Comparison of ENCODE assay signal across 13 cellular contexts in genomic region chr4:113057891-113058290, GRCh38. TPM values are rescaled to one million over a fixed set of nuclear protein-coding genes. Genes with fewer than 3 reads are reported as not detected.
A peak's percentile ranks its signal among the peaks of the same experiment; 100 is the strongest.
DNase-seq lines count a peak whose midpoint lies in the region; ATAC-seq and TF ChIP-seq lines count a peak whose summit lies in the region.
"Had no signal": no experiment of that assay in that cellular context is flagged by ENCODE, and none has a peak within 500 bp of the region (broad histone marks: within the 10 kb centered on the region; RNA-seq: fewer than 3 reads in every experiment).

No MANE protein-coding gene starts in this region.

- no peaks in the 10 kb centered on the region for H3K9me3 Mint-ChIP-seq in Calu3 (ENCODE audit: low read depth, unreplicated experiment)
- H3K9me3 Mint-ChIP-seq: activated naive CD4-positive, alpha-beta T cell treated with anti-CD3 and anti-CD28 coated beads for 36 hours; stimulated activated naive CD8-positive, alpha-beta T cell treated with anti-CD3 and anti-CD28 coated beads, Interleukin-15, amount 100 ng/mL, for 72 hours had no signal

- no peak overlapping the region for H3K27ac Mint-ChIP-seq in Calu3 (ENCODE audit: unreplicated experiment)
- H3K27ac Mint-ChIP-seq: activated CD8-positive, alpha-beta memory T cell treated with anti-CD3 and anti-CD28 coated beads, Interleukin-2, amount 10 ng/mL, durations not matched to agents 7 days and 5 days; activated naive CD4-positive, alpha-beta T cell treated with anti-CD3 and anti-CD28 coated beads for 36 hours; stimulated activated naive CD8-positive, alpha-beta T cell treated with anti-CD3 and anti-CD28 coated beads, Interleukin-15, amount 100 ng/mL, for 72 hours had no signal

- no TSS peak for BruUV-seq in Calu3 (replicated peaks; lab: Mats Ljungman, UMichigan)

- 0 out of 3 replicates have a peak, but pooled peaks have one; percentile 43 for ATAC-seq in SK-N-SH treated with all-trans-retinoic acid at 6 μM for 48 hours
- no peak for ATAC-seq in sciatic nerve
- ATAC-seq: activated CD8-positive, alpha-beta memory T cell treated with anti-CD3 and anti-CD28 coated beads, Interleukin-2, amount 10 ng/mL, durations not matched to agents 7 days and 5 days; esophagus mucosa; stimulated activated naive CD8-positive, alpha-beta T cell treated with anti-CD3 and anti-CD28 coated beads, Interleukin-15, amount 100 ng/mL, for 72 hours had no signal

- no peak overlapping the region for H3K4me3 Mint-ChIP-seq in Calu3 (ENCODE audit: low read depth, unreplicated experiment)
- H3K4me3 Mint-ChIP-seq: activated CD8-positive, alpha-beta memory T cell treated with anti-CD3 and anti-CD28 coated beads, Interleukin-2, amount 10 ng/mL, durations not matched to agents 7 days and 5 days; activated naive CD4-positive, alpha-beta T cell treated with anti-CD3 and anti-CD28 coated beads for 36 hours; stimulated activated naive CD8-positive, alpha-beta T cell treated with anti-CD3 and anti-CD28 coated beads, Interleukin-15, amount 100 ng/mL, for 72 hours had no signal

- intact Hi-C loops in Calu3 (cut with micrococcal nuclease; ENCODE audit: unreplicated experiment) (no loop called here), sciatic nerve (cut with DNase I) (no loop called here)

- no peaks in the 10 kb centered on the region for H3K27me3 Mint-ChIP-seq in Calu3 (ENCODE audit: unreplicated experiment)
- H3K27me3 Mint-ChIP-seq: stimulated activated naive CD8-positive, alpha-beta T cell treated with anti-CD3 and anti-CD28 coated beads, Interleukin-15, amount 100 ng/mL, for 72 hours had no signal

- CTCF ChIA-PET in Calu3 (lab: Charles Lee) = no interaction called here

- TF ChIP-seq CTCF in Calu3 (IDR thresholded peaks at IDR 0.05; ENCODE audit: unreplicated experiment) = no peak

- no peaks in the 10 kb centered on the region for H3K36me3 Mint-ChIP-seq in Calu3 (ENCODE audit: insufficient read depth, unreplicated experiment)
- H3K36me3 Mint-ChIP-seq: activated CD8-positive, alpha-beta memory T cell treated with anti-CD3 and anti-CD28 coated beads, Interleukin-2, amount 10 ng/mL, durations not matched to agents 7 days and 5 days had no signal

- peak; percentile 22 for DNase-seq in Calu3
- DNase-seq in HT1080 (ENCODE audit: low read depth) = peak; percentile 88
- DNase-seq in iris pigment epithelial cell (ENCODE audit: low read depth) = peak; percentile 32
- no peak for DNase-seq in sciatic nerve (ENCODE audit: low spot score)
- DNase-seq in activated effector memory CD4-positive, alpha-beta T cell treated with anti-CD3 and anti-CD28 coated beads, Interleukin-2, amount 50 U/mL, for 16 hours = no peak
- no peak for DNase-seq in T-helper 2 cell
- DNase-seq in HK-2 (ENCODE audit: unreplicated experiment) = no peak
- DNase-seq: activated CD8-positive, alpha-beta memory T cell treated with anti-CD3 and anti-CD28 coated beads, Interleukin-2, amount 10 ng/mL, durations not matched to agents 7 days and 5 days; activated naive CD4-positive, alpha-beta T cell treated with anti-CD3 and anti-CD28 coated beads for 36 hours; NCI-H2171; stimulated activated naive CD8-positive, alpha-beta T cell treated with anti-CD3 and anti-CD28 coated beads, Interleukin-15, amount 100 ng/mL, for 72 hours had no signal

- no peaks in the 10 kb centered on the region for H3K4me1 Mint-ChIP-seq in Calu3 (ENCODE audit: low read depth, unreplicated experiment)
- H3K4me1 Mint-ChIP-seq: stimulated activated naive CD8-positive, alpha-beta T cell treated with anti-CD3 and anti-CD28 coated beads, Interleukin-15, amount 100 ng/mL, for 72 hours had no signal

TF ChIP-seq in SK-N-SH treated with all-trans-retinoic acid at 6 μM for 48 hours, 23 proteins besides CTCF, POLR2A, EP300 and RAD21:
- no peak for TF ChIP-seq ISL1 (CRISPR knock-in tag; IDR thresholded peaks at IDR 0.05)
- TF ChIP-seq, protein P1, sequence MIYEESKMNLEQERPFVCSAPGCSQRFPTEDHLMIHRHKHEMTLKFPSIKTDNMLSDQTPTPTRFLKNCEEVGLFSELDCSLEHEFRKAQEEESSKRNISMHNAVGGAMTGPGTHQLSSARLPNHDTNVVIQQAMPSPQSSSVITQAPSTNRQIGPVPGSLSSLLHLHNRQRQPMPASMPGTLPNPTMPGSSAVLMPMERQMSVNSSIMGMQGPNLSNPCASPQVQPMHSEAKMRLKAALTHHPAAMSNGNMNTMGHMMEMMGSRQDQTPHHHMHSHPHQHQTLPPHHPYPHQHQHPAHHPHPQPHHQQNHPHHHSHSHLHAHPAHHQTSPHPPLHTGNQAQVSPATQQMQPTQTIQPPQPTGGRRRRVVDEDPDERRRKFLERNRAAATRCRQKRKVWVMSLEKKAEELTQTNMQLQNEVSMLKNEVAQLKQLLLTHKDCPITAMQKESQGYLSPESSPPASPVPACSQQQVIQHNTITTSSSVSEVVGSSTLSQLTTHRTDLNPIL (CRISPR knock-in tag; IDR thresholded peaks at IDR 0.05; ENCODE audit: low read depth) = no peak
- TF ChIP-seq CSRNP3 (CRISPR knock-in tag; IDR thresholded peaks at IDR 0.05) = no peak
- TF ChIP-seq PPARA (CRISPR knock-in tag; IDR thresholded peaks at IDR 0.05; ENCODE audit: borderline replicate concordance) = no peak
- TF ChIP-seq ESRRG (CRISPR knock-in tag; IDR thresholded peaks at IDR 0.05) = no peak
- no peak for TF ChIP-seq SNAI2 (CRISPR knock-in tag; IDR thresholded peaks at IDR 0.05)
- TF ChIP-seq, protein P2, sequence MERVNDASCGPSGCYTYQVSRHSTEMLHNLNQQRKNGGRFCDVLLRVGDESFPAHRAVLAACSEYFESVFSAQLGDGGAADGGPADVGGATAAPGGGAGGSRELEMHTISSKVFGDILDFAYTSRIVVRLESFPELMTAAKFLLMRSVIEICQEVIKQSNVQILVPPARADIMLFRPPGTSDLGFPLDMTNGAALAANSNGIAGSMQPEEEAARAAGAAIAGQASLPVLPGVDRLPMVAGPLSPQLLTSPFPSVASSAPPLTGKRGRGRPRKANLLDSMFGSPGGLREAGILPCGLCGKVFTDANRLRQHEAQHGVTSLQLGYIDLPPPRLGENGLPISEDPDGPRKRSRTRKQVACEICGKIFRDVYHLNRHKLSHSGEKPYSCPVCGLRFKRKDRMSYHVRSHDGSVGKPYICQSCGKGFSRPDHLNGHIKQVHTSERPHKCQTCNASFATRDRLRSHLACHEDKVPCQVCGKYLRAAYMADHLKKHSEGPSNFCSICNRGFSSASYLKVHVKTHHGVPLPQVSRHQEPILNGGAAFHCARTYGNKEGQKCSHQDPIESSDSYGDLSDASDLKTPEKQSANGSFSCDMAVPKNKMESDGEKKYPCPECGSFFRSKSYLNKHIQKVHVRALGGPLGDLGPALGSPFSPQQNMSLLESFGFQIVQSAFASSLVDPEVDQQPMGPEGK (CRISPR knock-in tag; IDR thresholded peaks at IDR 0.05; ENCODE audit: borderline replicate concordance) = no peak
- TF ChIP-seq TOX (CRISPR knock-in tag; IDR thresholded peaks at IDR 0.05; ENCODE audit: borderline replicate concordance) = no peak
- TF ChIP-seq, protein P3, sequence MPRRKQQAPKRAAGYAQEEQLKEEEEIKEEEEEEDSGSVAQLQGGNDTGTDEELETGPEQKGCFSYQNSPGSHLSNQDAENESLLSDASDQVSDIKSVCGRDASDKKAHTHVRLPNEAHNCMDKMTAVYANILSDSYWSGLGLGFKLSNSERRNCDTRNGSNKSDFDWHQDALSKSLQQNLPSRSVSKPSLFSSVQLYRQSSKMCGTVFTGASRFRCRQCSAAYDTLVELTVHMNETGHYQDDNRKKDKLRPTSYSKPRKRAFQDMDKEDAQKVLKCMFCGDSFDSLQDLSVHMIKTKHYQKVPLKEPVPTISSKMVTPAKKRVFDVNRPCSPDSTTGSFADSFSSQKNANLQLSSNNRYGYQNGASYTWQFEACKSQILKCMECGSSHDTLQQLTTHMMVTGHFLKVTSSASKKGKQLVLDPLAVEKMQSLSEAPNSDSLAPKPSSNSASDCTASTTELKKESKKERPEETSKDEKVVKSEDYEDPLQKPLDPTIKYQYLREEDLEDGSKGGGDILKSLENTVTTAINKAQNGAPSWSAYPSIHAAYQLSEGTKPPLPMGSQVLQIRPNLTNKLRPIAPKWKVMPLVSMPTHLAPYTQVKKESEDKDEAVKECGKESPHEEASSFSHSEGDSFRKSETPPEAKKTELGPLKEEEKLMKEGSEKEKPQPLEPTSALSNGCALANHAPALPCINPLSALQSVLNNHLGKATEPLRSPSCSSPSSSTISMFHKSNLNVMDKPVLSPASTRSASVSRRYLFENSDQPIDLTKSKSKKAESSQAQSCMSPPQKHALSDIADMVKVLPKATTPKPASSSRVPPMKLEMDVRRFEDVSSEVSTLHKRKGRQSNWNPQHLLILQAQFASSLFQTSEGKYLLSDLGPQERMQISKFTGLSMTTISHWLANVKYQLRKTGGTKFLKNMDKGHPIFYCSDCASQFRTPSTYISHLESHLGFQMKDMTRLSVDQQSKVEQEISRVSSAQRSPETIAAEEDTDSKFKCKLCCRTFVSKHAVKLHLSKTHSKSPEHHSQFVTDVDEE (CRISPR knock-in tag; IDR thresholded peaks at IDR 0.05) = no peak
- no peak for TF ChIP-seq BACH2 (CRISPR knock-in tag; IDR thresholded peaks at IDR 0.05; ENCODE audit: borderline replicate concordance)

RNA-seq across cellular contexts. Expression of gene ANK2, which starts 8.4 kb away (rescaled TPM):
- total RNA-seq in Calu3 (2022) = 4.1 and 4.4 TPM in 2 replicates
- 11.6 and 12.1 TPM in 2 replicates for total RNA-seq in HT1080 (2014; rRNA removed; shearing (Covaris generic))
- 7.8 and 12.3 TPM in 2 replicates for polyA plus RNA-seq in HT1080 (2015; cell fraction: cytosol; rRNA removed)
- 24.9 and 25.7 TPM in 2 replicates for polyA plus RNA-seq in HT1080 (2015; cell fraction: nucleus; rRNA removed)
- total RNA-seq in sciatic nerve = 121 TPM

Comparison
In these comparisons a context has a peak if more than half of its experiments do, and no peak if none do; other contexts are left out.
1. DNase-seq: peak in Calu3 (single experiment), HT1080 (single experiment) and iris pigment epithelial cell (single experiment); none in sciatic nerve (single experiment), activated effector memory CD4-positive, alpha-beta T cell treated with anti-CD3 and anti-CD28 coated beads, Interleukin-2, amount 50 U/mL, for 16 hours (single experiment), T-helper 2 cell (0 of 5) and HK-2 (single experiment).